13 cellular contexts compared by ENCODE assay signal in the genomic region with DNA sequence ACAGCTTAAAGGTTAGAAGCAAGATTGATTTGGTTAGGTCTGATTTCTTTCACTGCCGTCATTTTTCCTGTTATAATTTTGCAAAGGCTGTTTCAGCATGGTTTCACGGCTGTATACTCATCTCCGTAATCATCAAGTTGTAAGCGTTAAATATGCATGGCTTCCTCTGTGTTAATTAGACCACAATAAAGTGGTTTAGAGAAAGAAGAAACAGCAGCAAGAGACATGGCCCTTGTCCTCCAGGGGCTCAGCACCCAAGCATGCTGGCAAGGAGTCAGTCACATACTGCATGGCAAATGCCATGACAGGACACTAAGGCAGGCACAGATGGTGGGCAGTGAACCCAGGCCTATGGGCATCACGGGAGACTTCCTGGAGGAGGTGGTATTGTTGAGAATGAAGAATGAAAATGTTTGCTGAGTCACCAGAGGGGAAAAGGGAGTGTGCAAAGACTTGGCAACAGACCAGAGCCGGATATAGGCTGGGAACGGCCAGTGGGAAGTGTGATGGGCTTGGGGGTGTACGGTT.
DNase-seq lines count a peak whose midpoint lies in the region; ATAC-seq and TF ChIP-seq lines count a peak whose summit lies in the region.
"Had no signal": no experiment of that assay in that cellular context is flagged by ENCODE, and none has a peak within 500 bp of the region (broad histone marks: within the 10 kb centered on the region; RNA-seq: fewer than 3 reads in every experiment).

No MANE protein-coding gene starts in this region.

- intact Hi-C loops in MCF 10A (cut with micrococcal nuclease), result no loop called here
- intact Hi-C loops in mammary epithelial cell (cut with micrococcal nuclease), result loop anchor here (5.0 kb wide), 1 partner anchor 270 kb away; no protein-coding TSS in a partner anchor
- intact Hi-C loops in thyroid gland (cut with DNase I), result no loop called here

- no peak overlapping the region for H3K27ac ChIP-seq in mammary epithelial cell (ENCODE audit: insufficient read depth, low read depth, low read length)
- H3K27ac ChIP-seq in RWPE2 (ENCODE audit: poor library complexity, severe bottlenecking), result peak overlapping the region; percentile 77
- H3K27ac ChIP-seq in thyroid gland, result no peak overlapping the region

- no peaks in the 10 kb centered on the region for H4K20me1 ChIP-seq in mammary epithelial cell (ENCODE audit: insufficient read depth, low read length)

- POLR2A ChIA-PET in MCF 10A (lab: Yijun Ruan, JAX), result no interaction called here

- H3K27me3 Mint-ChIP-seq in MCF 10A (ENCODE audit: insufficient read depth, unreplicated experiment), result no peaks in the 10 kb centered on the region
- H3K27me3 Mint-ChIP-seq in central memory CD8-positive, alpha-beta T cell, result no peaks in the 10 kb centered on the region
- no peaks in the 10 kb centered on the region for H3K27me3 Mint-ChIP-seq in stimulated activated naive CD8-positive, alpha-beta T cell treated with anti-CD3 and anti-CD28 coated beads, Interleukin-15, amount 100 ng/mL, for 72 hours

- H3K36me3 ChIP-seq in mammary epithelial cell (ENCODE audit: insufficient read depth, low read length), result no peaks in the 10 kb centered on the region
- no peaks in the 10 kb centered on the region for H3K36me3 ChIP-seq in RWPE2 (ENCODE audit: low read depth)
- H3K36me3 ChIP-seq in thyroid gland, result no peaks in the 10 kb centered on the region
- H3K36me3 ChIP-seq: prostate gland had no signal

- no peak for ATAC-seq in RWPE2 (ENCODE audit: low read depth)
- ATAC-seq in central memory CD8-positive, alpha-beta T cell (replicated peaks; ENCODE audit: extremely low read depth, poor library complexity, severe bottlenecking), result no peak
- no peak for ATAC-seq in stimulated activated naive CD8-positive, alpha-beta T cell treated with anti-CD3 and anti-CD28 coated beads, Interleukin-15, amount 100 ng/mL, for 72 hours
- no peak for ATAC-seq in GM18868 (IDR thresholded peaks at IDR 0.05; ENCODE audit: unreplicated experiment)

- TF ChIP-seq CTCF in MCF 10A (IDR thresholded peaks at IDR 0.05; ENCODE audit: unreplicated experiment) (no peak), mammary epithelial cell (conservative IDR thresholded peaks at IDR 0.05 in 1 of 2, IDR thresholded peaks at IDR 0.05 in 1 of 2; ENCODE audit: extremely low read depth in 1 of 2, insufficient read depth in 1 of 2, low read depth in 1 of 2, low read length in 2 of 2) (no peak), RWPE2 (IDR thresholded peaks at IDR 0.05; ENCODE audit: poor library complexity, severe bottlenecking) (no peak), thyroid gland (IDR thresholded peaks at IDR 0.05) (no peak)

- H3K79me2 ChIP-seq in mammary epithelial cell (ENCODE audit: insufficient read depth, low read length), result no peaks in the 10 kb centered on the region

- H3K4me2 ChIP-seq in mammary epithelial cell (ENCODE audit: insufficient read depth, low read depth, low read length), result no peak overlapping the region

- no peaks in the 10 kb centered on the region for H3K36me3 Mint-ChIP-seq in MCF 10A (ENCODE audit: insufficient read depth, unreplicated experiment)
- H3K36me3 Mint-ChIP-seq in central memory CD8-positive, alpha-beta T cell (ENCODE audit: insufficient read depth), result peaks cover 7% of the 10 kb centered on the region

- H3K4me1 ChIP-seq in mammary epithelial cell (ENCODE audit: insufficient read depth, low read length) (peaks cover 8% of the 10 kb centered on the region), RWPE2 (ENCODE audit: insufficient read depth, poor library complexity, severe bottlenecking) (peaks cover 12% of the 10 kb centered on the region), thyroid gland (no peaks in the 10 kb centered on the region)
- H3K4me1 ChIP-seq: prostate gland had no signal

- TF ChIP-seq POLR2A in thyroid gland (IDR thresholded peaks at IDR 0.05), result no peak

- BruUV-seq in MCF 10A (replicated peaks; lab: Mats Ljungman, UMichigan), result no TSS peak
- no TSS peak for BruUV-seq in mammary epithelial cell (replicated peaks; lab: Mats Ljungman, UMichigan)

- dilution Hi-C loops in mammary epithelial cell (cut with HindIII; ENCODE audit: low sequenced_read_pairs), result no loop called here

- DNase-seq in MCF 10A (ENCODE audit: unreplicated experiment), result peak; percentile 54
- DNase-seq in mammary epithelial cell, result no peak
- no peak for DNase-seq in RWPE2 (ENCODE audit: low spot score)
- no peak for DNase-seq in central memory CD8-positive, alpha-beta T cell (ENCODE audit: low spot score in 2 of 2)
- DNase-seq in stimulated activated naive CD8-positive, alpha-beta T cell treated with anti-CD3 and anti-CD28 coated beads, Interleukin-15, amount 100 ng/mL, for 72 hours, result no peak
- no peak for DNase-seq in thyroid gland
- DNase-seq in inferior parietal cortex (ENCODE audit: extremely low spot score), result no peak
- DNase-seq: C1 segment of cervical spinal cord, caudate nucleus, NCI-H226 had no signal

- no peak overlapping the region for H3K4me3 ChIP-seq in mammary epithelial cell (replicated peaks in 1 of 3; ENCODE audit: insufficient read depth in 1 of 3, low read depth in 2 of 3, low read length in 3 of 3)
- H3K4me3 ChIP-seq in RWPE2 (ENCODE audit: severe bottlenecking), result no peak overlapping the region
- no peak overlapping the region for H3K4me3 ChIP-seq in thyroid gland (replicated peaks in 1 of 3)
- H3K4me3 ChIP-seq: lung, prostate gland had no signal

- H3K4me3 Mint-ChIP-seq in MCF 10A (ENCODE audit: unreplicated experiment), result peak overlapping the region; percentile 39
- H3K4me3 Mint-ChIP-seq in central memory CD8-positive, alpha-beta T cell, result peak overlapping the region; percentile 62
- H3K4me3 Mint-ChIP-seq in stimulated activated naive CD8-positive, alpha-beta T cell treated with anti-CD3 and anti-CD28 coated beads, Interleukin-15, amount 100 ng/mL, for 72 hours, result peak overlapping the region; percentile 65 to 66

- H3K27me3 ChIP-seq in mammary epithelial cell (ENCODE audit: insufficient read depth, low read length), result no peaks in the 10 kb centered on the region
- H3K27me3 ChIP-seq in RWPE2 (ENCODE audit: insufficient read depth, poor library complexity, severe bottlenecking), result no peaks in the 10 kb centered on the region
- H3K27me3 ChIP-seq in thyroid gland, result no peaks in the 10 kb centered on the region

- H3K9me3 ChIP-seq in mammary epithelial cell (replicated peaks; ENCODE audit: insufficient read depth, low read length) (no peaks in the 10 kb centered on the region), RWPE2 (ENCODE audit: severe bottlenecking) (no peaks in the 10 kb centered on the region), thyroid gland (no peaks in the 10 kb centered on the region)
- H3K9me3 ChIP-seq: prostate gland had no signal

- H3K9ac ChIP-seq in mammary epithelial cell (ENCODE audit: insufficient read depth, low read length), result no peak overlapping the region

- no peak overlapping the region for H2AFZ ChIP-seq in mammary epithelial cell (ENCODE audit: low read depth, low read length)

- 99% methylated on average over 8 of the region's 8 CpGs for WGBS in mammary epithelial cell (ENCODE audit: low coverage, missing lambda C conversion rate)
- 77 to 86% methylated on average over 8 of the region's 8 CpGs for WGBS in thyroid gland, 2 donors

- in situ Hi-C loops in mammary epithelial cell (cut with MboI; ENCODE audit: low sequenced_read_pairs in 2 of 2), result no loop called here

- H3K4me1 Mint-ChIP-seq in MCF 10A (ENCODE audit: insufficient read depth, unreplicated experiment), result peaks cover 21% of the 10 kb centered on the region
- H3K4me1 Mint-ChIP-seq in central memory CD8-positive, alpha-beta T cell, result peaks cover 51% of the 10 kb centered on the region
- peaks cover 66% of the 10 kb centered on the region for H3K4me1 Mint-ChIP-seq in stimulated activated naive CD8-positive, alpha-beta T cell treated with anti-CD3 and anti-CD28 coated beads, Interleukin-15, amount 100 ng/mL, for 72 hours

- CTCF ChIA-PET in MCF 10A (lab: Yijun Ruan, JAX) (interaction anchor here (0.7 to 3.4 kb wide), 4 partner anchors 25 to 352 kb away, joined by 3 to 14 read pairs (median 4); no protein-coding TSS in a partner anchor), mammary epithelial cell (lab: Charles Lee; ENCODE audit: low non-redundant PET) (no interaction called here)

- H3K27ac Mint-ChIP-seq in MCF 10A (ENCODE audit: low read depth, unreplicated experiment), result no peak overlapping the region
- peak overlapping the region; percentile 89 for H3K27ac Mint-ChIP-seq in central memory CD8-positive, alpha-beta T cell (ENCODE audit: low read depth)
- H3K27ac Mint-ChIP-seq in stimulated activated naive CD8-positive, alpha-beta T cell treated with anti-CD3 and anti-CD28 coated beads, Interleukin-15, amount 100 ng/mL, for 72 hours, result peak overlapping the region; percentile 11 to 48

- no peaks in the 10 kb centered on the region for H3K9me3 Mint-ChIP-seq in MCF 10A (ENCODE audit: unreplicated experiment)
- H3K9me3 Mint-ChIP-seq in central memory CD8-positive, alpha-beta T cell, result no peaks in the 10 kb centered on the region
- H3K9me3 Mint-ChIP-seq in stimulated activated naive CD8-positive, alpha-beta T cell treated with anti-CD3 and anti-CD28 coated beads, Interleukin-15, amount 100 ng/mL, for 72 hours, result peaks cover 6 to 13% of the 10 kb centered on the region in 2 donors
